In the genomic region with DNA sequence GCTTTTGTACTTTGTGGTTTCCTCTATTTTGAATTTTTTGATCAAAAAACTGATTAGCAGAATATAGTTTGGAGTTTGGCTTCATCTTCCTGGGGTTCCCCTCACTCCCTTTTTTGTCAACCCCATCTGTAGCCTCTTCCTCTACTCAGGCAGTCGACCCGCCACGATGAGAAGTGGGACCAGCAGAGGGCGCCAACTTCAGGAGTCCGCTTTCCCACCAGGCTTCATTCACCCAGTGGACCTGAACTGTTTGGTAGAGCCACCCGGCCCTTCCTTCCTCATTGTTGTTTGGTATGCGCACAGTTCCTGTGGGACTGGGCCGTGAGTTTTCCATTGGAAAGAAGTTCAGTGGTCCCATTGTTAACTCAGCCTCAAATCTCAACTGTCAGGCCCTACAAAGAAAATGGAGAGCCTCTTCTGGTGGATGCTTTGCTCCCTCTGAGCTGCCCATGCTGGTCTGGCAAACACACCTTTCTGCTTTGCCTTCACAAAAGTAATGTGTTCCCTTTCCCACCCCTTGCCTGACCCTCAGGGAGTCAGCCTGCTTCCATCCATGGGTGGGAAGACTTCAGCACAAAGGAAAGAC, we compare ENCODE assay signal across 8 cellular contexts. TPM values are rescaled to one million over a fixed set of nuclear protein-coding genes. Genes with fewer than 3 reads are reported as not detected.
DNase-seq lines count a peak whose midpoint lies in the region; ATAC-seq, FAIRE-seq and TF ChIP-seq lines count a peak whose summit lies in the region.

No MANE protein-coding gene starts in this region.

- H3K36me3 Mint-ChIP-seq in activated T-helper 1 cell treated with anti-CD3 and anti-CD28 coated beads, Interleukin-12 subunit alpha, Interleukin-12 subunit beta, Interleukin-2, Interleukin-4 antibody, amounts not matched to agents 30 ng/mL and 10 ng/mL and 1 ng/mL, durations not matched to agents 14 hours and 24 hours and 36 hours (ENCODE audit: low read depth): peaks cover 56% of the 10 kb centered on the region
- peaks cover 53% of the 10 kb centered on the region for H3K36me3 Mint-ChIP-seq in osteocyte (ENCODE audit: unreplicated experiment)

- TSS peak; percentile 21 for BruUV-seq in PC-9 (replicated peaks; lab: Mats Ljungman, UMichigan)

- H3K36me3 ChIP-seq in PC-9 (ENCODE audit: low read depth) (peaks cover 36% of the 10 kb centered on the region), thoracic aorta (peaks cover 55% of the 10 kb centered on the region)

- peaks cover 49% of the 10 kb centered on the region for H3K4me1 Mint-ChIP-seq in activated T-helper 1 cell treated with anti-CD3 and anti-CD28 coated beads, Interleukin-12 subunit alpha, Interleukin-12 subunit beta, Interleukin-2, Interleukin-4 antibody, amounts not matched to agents 30 ng/mL and 10 ng/mL and 1 ng/mL, durations not matched to agents 14 hours and 24 hours and 36 hours (ENCODE audit: low read depth)
- H3K4me1 Mint-ChIP-seq in osteocyte (ENCODE audit: unreplicated experiment): no peaks in the 10 kb centered on the region

- H3K4me3 ChIP-seq in PC-9 (no peak overlapping the region), fibroblast of the aortic adventitia (ENCODE audit: low read depth, low read length) (no peak overlapping the region), thoracic aorta (no peak overlapping the region)

- H3K9me2 ChIP-seq in PC-9 (ENCODE audit: insufficient read depth): no peaks in the 10 kb centered on the region

- H3K27me3 ChIP-seq in PC-9 (ENCODE audit: insufficient read depth, low read depth) (no peaks in the 10 kb centered on the region), thoracic aorta (replicated peaks; ENCODE audit: insufficient read depth) (no peaks in the 10 kb centered on the region)

- H3K9me3 ChIP-seq in PC-9 (ENCODE audit: insufficient read depth, low read depth) (no peaks in the 10 kb centered on the region), thoracic aorta (no peaks in the 10 kb centered on the region)

- no peak for TF ChIP-seq POLR2A in GM12892 (IDR thresholded peaks at IDR 0.05; ENCODE audit: low read depth, low read length)

- H3K79me2 ChIP-seq in PC-9 (ENCODE audit: low read depth): no peaks in the 10 kb centered on the region

- POLR2A ChIA-PET in PC-9 (lab: Charles Lee; ENCODE audit: unreplicated experiment): no interaction called here

- peak overlapping the region; percentile 61 for H3K4me3 Mint-ChIP-seq in activated T-helper 1 cell treated with anti-CD3 and anti-CD28 coated beads, Interleukin-12 subunit alpha, Interleukin-12 subunit beta, Interleukin-2, Interleukin-4 antibody, amounts not matched to agents 30 ng/mL and 10 ng/mL and 1 ng/mL, durations not matched to agents 14 hours and 24 hours and 36 hours
- no peak overlapping the region for H3K4me3 Mint-ChIP-seq in osteocyte (ENCODE audit: unreplicated experiment)

- peak overlapping the region; percentile 75 for H3K27ac Mint-ChIP-seq in activated T-helper 1 cell treated with anti-CD3 and anti-CD28 coated beads, Interleukin-12 subunit alpha, Interleukin-12 subunit beta, Interleukin-2, Interleukin-4 antibody, amounts not matched to agents 30 ng/mL and 10 ng/mL and 1 ng/mL, durations not matched to agents 14 hours and 24 hours and 36 hours
- H3K27ac Mint-ChIP-seq in osteocyte (ENCODE audit: unreplicated experiment): no peak overlapping the region

- FAIRE-seq in GM12892 (lab: Jason Lieb, UNC): no peak

- ATAC-seq in thoracic aorta (ENCODE audit: insufficient number of reproducible peaks, low FRiP score, low read depth) (no peak), HG03378 (IDR thresholded peaks at IDR 0.05; ENCODE audit: unreplicated experiment) (no peak)

- H3K4me1 ChIP-seq in PC-9 (replicated peaks; ENCODE audit: insufficient read depth) (no peaks in the 10 kb centered on the region), thoracic aorta (ENCODE audit: control insufficient read depth in 1 of 2, low read depth in 2 of 2) (no peaks in the 10 kb centered on the region)

- intact Hi-C loops in PC-9 (cut with micrococcal nuclease; ENCODE audit: unreplicated experiment): no loop called here
- intact Hi-C loops in activated T-helper 1 cell treated with anti-CD3 and anti-CD28 coated beads, Interleukin-12 subunit alpha, Interleukin-12 subunit beta, Interleukin-2, Interleukin-4 antibody, amounts not matched to agents 30 ng/mL and 10 ng/mL and 1 ng/mL, durations not matched to agents 14 hours and 24 hours and 36 hours (cut with micrococcal nuclease): loop anchor here (1.0 to 5.0 kb wide), 3 partner anchors 9 to 126 kb away; no protein-coding TSS in a partner anchor

- no peaks in the 10 kb centered on the region for H3K9me3 Mint-ChIP-seq in activated T-helper 1 cell treated with anti-CD3 and anti-CD28 coated beads, Interleukin-12 subunit alpha, Interleukin-12 subunit beta, Interleukin-2, Interleukin-4 antibody, amounts not matched to agents 30 ng/mL and 10 ng/mL and 1 ng/mL, durations not matched to agents 14 hours and 24 hours and 36 hours
- no peaks in the 10 kb centered on the region for H3K9me3 Mint-ChIP-seq in osteocyte (ENCODE audit: unreplicated experiment)

- H3F3A ChIP-seq in PC-9 (ENCODE audit: insufficient read depth, low read depth): peaks cover 69% of the 10 kb centered on the region; the same call in 1 of the 2 replicates

- H3K27ac ChIP-seq in PC-9: no peak overlapping the region
- no peak overlapping the region for H3K27ac ChIP-seq in thoracic aorta

- TF ChIP-seq CTCF in PC-9 (conservative IDR thresholded peaks at IDR 0.05) (peak; percentile 65), fibroblast of the aortic adventitia (IDR thresholded peaks at IDR 0.05; ENCODE audit: insufficient read depth, low read length) (peak; percentile 80), osteocyte (IDR thresholded peaks at IDR 0.05) (peak; percentile 76), thoracic aorta (IDR thresholded peaks at IDR 0.05) (peak; percentile 51)

- peak; percentile 43 for DNase-seq in A172 (ENCODE audit: low spot score)
- DNase-seq in GM12892 (ENCODE audit: insufficient read length): peak; percentile 59
- DNase-seq in PC-9: peak in 1 of 2 experiments; percentile 41
- DNase-seq in activated T-helper 1 cell treated with anti-CD3 and anti-CD28 coated beads, Interleukin-12 subunit alpha, Interleukin-12 subunit beta, Interleukin-2, Interleukin-4 antibody, amounts not matched to agents 30 ng/mL and 10 ng/mL and 1 ng/mL, durations not matched to agents 14 hours and 24 hours and 36 hours (ENCODE audit: low spot score): peak; percentile 61
- DNase-seq in fibroblast of the aortic adventitia (ENCODE audit: low read depth): peak; percentile 50
- DNase-seq in osteocyte (ENCODE audit: extremely low spot score, unreplicated experiment): no peak
- DNase-seq in thoracic aorta (ENCODE audit: low spot score): peak; percentile 47

- H2AFZ ChIP-seq in PC-9: no peak overlapping the region

- H3K27me3 Mint-ChIP-seq in activated T-helper 1 cell treated with anti-CD3 and anti-CD28 coated beads, Interleukin-12 subunit alpha, Interleukin-12 subunit beta, Interleukin-2, Interleukin-4 antibody, amounts not matched to agents 30 ng/mL and 10 ng/mL and 1 ng/mL, durations not matched to agents 14 hours and 24 hours and 36 hours (ENCODE audit: insufficient read depth): peaks cover 3% of the 10 kb centered on the region
- H3K27me3 Mint-ChIP-seq in osteocyte (ENCODE audit: unreplicated experiment): no peaks in the 10 kb centered on the region

- CTCF ChIA-PET in PC-9 (lab: Charles Lee): interaction anchor here (0.7 to 1.7 kb wide), 3 partner anchors 14 to 404 kb away, joined by 4 to 8 read pairs (median 5); no protein-coding TSS in a partner anchor

- peaks cover 15% of the 10 kb centered on the region for H4K20me1 ChIP-seq in PC-9 (ENCODE audit: insufficient read depth)

- no peak overlapping the region for H3K4me2 ChIP-seq in PC-9

RNA-seq across cellular contexts. Expression of a gene that starts 21.7 kb away (rescaled TPM):
- total RNA-seq in A172 (2014; rRNA removed; shearing (Covaris generic)): 242 and 305 TPM in 2 replicates
- polyA plus RNA-seq in GM12892 (2012; ENCODE audit: missing spikeins): 188 TPM
- total RNA-seq in PC-9 (2021) (685 and 690 TPM in 2 replicates), fibroblast of the aortic adventitia (ENCODE audit: low replicate concordance) (238 and 564 TPM in 2 replicates), osteocyte (385 TPM in 2 replicates), thoracic aorta (100 to 1,000 TPM; 232 to 244 TPM)
- total RNA-seq in activated T-helper 1 cell treated with anti-CD3 and anti-CD28 coated beads, Interleukin-12 subunit alpha, Interleukin-12 subunit beta, Interleukin-2, Interleukin-4 antibody, amounts not matched to agents 30 ng/mL and 10 ng/mL and 1 ng/mL, durations not matched to agents 14 hours and 24 hours and 36 hours: 382 and 393 TPM in 2 replicates

RNA-seq across cellular contexts. Expression of a gene that starts 55.9 kb away (rescaled TPM):
- total RNA-seq in A172 (2014; rRNA removed; shearing (Covaris generic)): 16.4 and 16.6 TPM in 2 replicates
- polyA plus RNA-seq in GM12892 (2012; ENCODE audit: missing spikeins): 46.0 TPM
- total RNA-seq in PC-9 (2021) (5.6 and 6.5 TPM in 2 replicates), fibroblast of the aortic adventitia (ENCODE audit: low replicate concordance) (12.0 and 20.8 TPM in 2 replicates), osteocyte (37.4 and 37.7 TPM in 2 replicates), thoracic aorta (10 to 100 TPM; 26.7 to 37.4 TPM)
- total RNA-seq in activated T-helper 1 cell treated with anti-CD3 and anti-CD28 coated beads, Interleukin-12 subunit alpha, Interleukin-12 subunit beta, Interleukin-2, Interleukin-4 antibody, amounts not matched to agents 30 ng/mL and 10 ng/mL and 1 ng/mL, durations not matched to agents 14 hours and 24 hours and 36 hours: 43.0 and 46.1 TPM in 2 replicates
